ENCODE assay signal across 21 cellular contexts in the genomic region with DNA sequence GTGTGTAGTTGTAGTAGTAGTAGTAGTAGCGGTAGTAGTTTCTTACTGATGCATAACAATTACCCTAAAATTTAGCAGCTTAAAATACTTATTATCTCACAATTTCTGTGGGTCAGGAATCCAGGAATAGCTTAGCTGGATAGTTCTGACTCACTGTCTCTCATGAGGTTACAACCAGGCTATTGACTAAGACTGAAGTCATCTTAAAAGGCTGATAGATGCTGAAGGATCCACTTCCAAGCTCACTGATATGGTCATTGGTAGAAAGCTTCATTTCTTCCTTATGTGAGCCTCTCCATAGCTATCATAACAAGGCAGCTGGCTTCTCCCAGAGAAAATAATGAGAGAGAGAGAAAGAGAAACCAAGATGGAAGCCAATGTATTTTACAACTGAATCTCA.
DNase-seq lines count a peak whose midpoint lies in the region; ATAC-seq, FAIRE-seq and TF ChIP-seq lines count a peak whose summit lies in the region.
"Had no signal": no experiment of that assay in that cellular context is flagged by ENCODE, and none has a peak within 500 bp of the region (broad histone marks: within the 10 kb centered on the region; RNA-seq: fewer than 3 reads in every experiment).

No MANE protein-coding gene starts in this region.

- FAIRE-seq in GM12878 (lab: Jason Lieb, UNC) (no peak), kidney (lab: Jason Lieb, UNC) (no peak)
- FAIRE-seq: A204.1 had no signal

- H3K4me2 ChIP-seq in GM23248 (ENCODE audit: unreplicated experiment): no peak overlapping the region
- H3K4me2 ChIP-seq in GM12878 (ENCODE audit: control insufficient read depth, insufficient read depth): no peak overlapping the region
- no peak overlapping the region for H3K4me2 ChIP-seq in hepatocyte
- H3K4me2 ChIP-seq: neural progenitor cell had no signal

- in situ Hi-C loops in GM23248 (cut with MboI): no loop called here
- in situ Hi-C loops in GM12878 (cut with MboI): no loop called here

- 0 out of 2 replicates have a peak, but pooled peaks cover 12% of the 10 kb centered on the region for H3F3A ChIP-seq in GM23248 (ENCODE audit: insufficient read depth)

- no peaks in the 10 kb centered on the region for H3K79me2 ChIP-seq in GM23248 (ENCODE audit: insufficient read depth)
- H3K79me2 ChIP-seq in GM12878 (ENCODE audit: control insufficient read depth, insufficient read depth, low read length): no peaks in the 10 kb centered on the region
- H3K79me2 ChIP-seq in hepatocyte: no peaks in the 10 kb centered on the region

- ATAC-seq in GM12878 (no peak), HG03025 (IDR thresholded peaks at IDR 0.05; ENCODE audit: low FRiP score, unreplicated experiment) (no peak)
- ATAC-seq: left colon, Right ventricle myocardium inferior, T-cell had no signal

- no peaks in the 10 kb centered on the region for H4K20me1 ChIP-seq in GM23248 (ENCODE audit: insufficient read depth)
- no peaks in the 10 kb centered on the region for H4K20me1 ChIP-seq in GM12878 (ENCODE audit: control insufficient read depth, insufficient read depth)
- H4K20me1 ChIP-seq in hepatocyte (ENCODE audit: insufficient read depth, poor library complexity, severe bottlenecking): no peaks in the 10 kb centered on the region

- H2AFZ ChIP-seq in GM23248 (no peak overlapping the region), GM12878 (ENCODE audit: control insufficient read depth, low read depth, low read length) (no peak overlapping the region), hepatocyte (no peak overlapping the region)
- H2AFZ ChIP-seq: neural progenitor cell had no signal

- TF ChIP-seq RAD21 in GM12878 (IDR thresholded peaks at IDR 0.05; ENCODE audit: insufficient read depth, low read depth, low read length): no peak

- no peak for TF ChIP-seq POLR2A in GM12878 (IDR thresholded peaks at IDR 0.05; ENCODE audit: low read depth, low read length)

- peak; percentile 29 for DNase-seq in A172 (ENCODE audit: low spot score)
- DNase-seq in GM23248: peak; percentile 83
- DNase-seq in GM12878 (ENCODE audit: low read depth, low spot score): no peak
- DNase-seq in hepatocyte (ENCODE audit: low spot score): no peak
- DNase-seq in stimulated activated CD4-positive, alpha-beta T cell treated with anti-CD3 and anti-CD28 coated beads, Interleukin-4, amount 100 ng/mL, for 4 hours: no peak
- no peak for DNase-seq in kidney
- DNase-seq in stimulated activated CD8-positive, alpha-beta memory T cell treated with anti-CD3 and anti-CD28 coated beads, Interleukin-4, amount 100 ng/mL, for 48 hours: no peak
- DNase-seq: activated effector memory CD4-positive, alpha-beta T cell treated with anti-CD3 and anti-CD28 coated beads, Interleukin-2, amount 50 U/mL, for 16 hours; aorta; colonic mucosa; DMS 273 treated with DMSO at 0.1 percent for 48 hours; foreskin melanocyte; left colon; NCI-H526; stimulated activated CD4-positive, alpha-beta T cell treated with anti-CD3 and anti-CD28 coated beads, Interleukin-12 subunit alpha, Interleukin-12 subunit beta, amount 100 ng/mL, for 4 hours; T-cell; uterus had no signal

- no peaks in the 10 kb centered on the region for H3K36me3 ChIP-seq in GM23248 (ENCODE audit: low read depth)
- H3K36me3 ChIP-seq in GM12878 (ENCODE audit: control insufficient read depth in 2 of 2, insufficient read depth in 2 of 2, low read length in 1 of 2): no peaks in the 10 kb centered on the region
- no peaks in the 10 kb centered on the region for H3K36me3 ChIP-seq in hepatocyte (replicated peaks; ENCODE audit: insufficient read depth, low read depth)
- H3K36me3 ChIP-seq in kidney (ENCODE audit: control insufficient read depth in 1 of 2, insufficient read depth in 2 of 2, low read length in 2 of 2): no peaks in the 10 kb centered on the region
- H3K36me3 ChIP-seq: colonic mucosa, neural progenitor cell, uterus had no signal

- H3K27ac ChIP-seq in GM23248 (no peak overlapping the region), GM12878 (ENCODE audit: control insufficient read depth, insufficient read depth) (no peak overlapping the region), hepatocyte (peak overlapping the region; percentile 93), kidney (ENCODE audit: low read depth in 2 of 2, low read length in 2 of 2) (no peak overlapping the region)
- H3K27ac ChIP-seq: colonic mucosa, neural progenitor cell, uterus had no signal

- no peak for TF ChIP-seq EP300 in GM12878 (IDR thresholded peaks at IDR 0.05; ENCODE audit: borderline replicate concordance in 1 of 2, control insufficient read depth in 1 of 2, low read depth in 2 of 2, low read length in 2 of 2)

- BruUV-seq in GM12878 (replicated peaks; lab: Mats Ljungman, UMichigan): no TSS peak

- TF ChIP-seq CTCF in GM12878 (IDR thresholded peaks at IDR 0.05 in 2 of 3, conservative IDR thresholded peaks at IDR 0.05 in 1 of 3; ENCODE audit: control insufficient read depth in 2 of 3, extremely low read depth in 1 of 3, insufficient read depth in 1 of 3, low read depth in 3 of 3, low read length in 3 of 3) (no peak), hepatocyte (IDR thresholded peaks at IDR 0.05; ENCODE audit: poor library complexity) (no peak), kidney (IDR thresholded peaks at IDR 0.05; ENCODE audit: borderline replicate concordance, extremely low read depth, insufficient read depth) (no peak)

- CTCF ChIA-PET in GM12878 (lab: Yijun Ruan, JAX): no interaction called here

- WGBS in GM23248 (ENCODE audit: low coverage in 1 of 2, low lambda C conversion rate in 2 of 2, missing lambda C conversion rate in 2 of 2), 2 experiments: 0% methylated on average over 1 of the region's 1 CpG
- 38% methylated on average over 1 of the region's 1 CpG for WGBS in GM12878 (ENCODE audit: insufficient coverage, insufficient replicate concordance, low lambda C conversion rate, missing lambda C conversion rate)
- WGBS in hepatocyte (ENCODE audit: low lambda C conversion rate, missing lambda C conversion rate): 0% methylated on average over 1 of the region's 1 CpG

- H3K4me3 ChIP-seq in GM23248: no peak overlapping the region
- no peak overlapping the region for H3K4me3 ChIP-seq in GM12878
- no peak overlapping the region for H3K4me3 ChIP-seq in hepatocyte
- no peak overlapping the region for H3K4me3 ChIP-seq in kidney (ENCODE audit: low read length in 2 of 2)
- H3K4me3 ChIP-seq: colonic mucosa, neural progenitor cell, uterus had no signal

- H3K27me3 ChIP-seq in GM23248 (replicated peaks; ENCODE audit: insufficient read depth) (no peaks in the 10 kb centered on the region), GM12878 (replicated peaks in 1 of 2; ENCODE audit: control insufficient read depth in 2 of 2, insufficient read depth in 2 of 2, low read length in 1 of 2) (no peaks in the 10 kb centered on the region; a peak in 1 of 4 replicates), hepatocyte (no peaks in the 10 kb centered on the region)
- H3K27me3 ChIP-seq: colonic mucosa, neural progenitor cell, uterus had no signal

- POLR2A ChIA-PET in GM12878 (lab: Charles Lee): no interaction called here

- H3K9ac ChIP-seq in GM23248 (no peak overlapping the region), GM12878 (ENCODE audit: control insufficient read depth, insufficient read depth, low read length) (no peak overlapping the region), kidney (ENCODE audit: low read length in 2 of 2) (no peak overlapping the region)
- H3K9ac ChIP-seq: neural progenitor cell had no signal

- H3K9me2 ChIP-seq in GM23248 (ENCODE audit: insufficient read depth) (no peaks in the 10 kb centered on the region), hepatocyte (replicated peaks; ENCODE audit: insufficient read depth) (no peaks in the 10 kb centered on the region)

- H3K4me1 ChIP-seq in GM23248 (ENCODE audit: insufficient read depth) (peaks cover 6% of the 10 kb centered on the region), GM12878 (ENCODE audit: control insufficient read depth, insufficient read depth, low read length) (no peaks in the 10 kb centered on the region), hepatocyte (ENCODE audit: insufficient read depth) (peaks cover 22% of the 10 kb centered on the region), kidney (ENCODE audit: control insufficient read depth in 1 of 2, insufficient read depth in 1 of 2, low read depth in 1 of 2, low read length in 2 of 2) (no peaks in the 10 kb centered on the region)
- H3K4me1 ChIP-seq: colonic mucosa, neural progenitor cell, uterus had no signal

- RAD21 ChIA-PET in GM12878 (lab: Charles Lee; ENCODE audit: unreplicated experiment): no interaction called here

- H3K9me3 ChIP-seq in GM23248 (ENCODE audit: low read depth) (no peaks in the 10 kb centered on the region), GM12878 (replicated peaks; ENCODE audit: control insufficient read depth, insufficient read depth, low read length) (peaks cover 4% of the 10 kb centered on the region; the same call in 2 of the 3 replicates), hepatocyte (ENCODE audit: low read depth) (peaks cover 4% of the 10 kb centered on the region), kidney (ENCODE audit: control insufficient read depth in 1 of 2, low read length in 2 of 2) (no peaks in the 10 kb centered on the region)
- H3K9me3 ChIP-seq: colonic mucosa, uterus had no signal

- intact Hi-C loops in GM12878 (cut with micrococcal nuclease; ENCODE audit: unreplicated experiment): no loop called here
- intact Hi-C loops in kidney (cut with DNase I): no loop called here

- SMC1A ChIA-PET in GM12878 (lab: Charles Lee; ENCODE audit: uncharacterized antibody, unreplicated experiment): no interaction called here

TF ChIP-seq in GM12878, 131 proteins besides CTCF, POLR2A, EP300 and RAD21:
- TF ChIP-seq RUNX3 (IDR thresholded peaks at IDR 0.05; ENCODE audit: low read length) (peak; percentile 29; the same call in 1 of the 2 replicates), YBX1 (IDR thresholded peaks at IDR 0.05) (no peak)

Comparison
In these comparisons a context has a peak if more than half of its experiments do, and no peak if none do; other contexts are left out.
1. DNase-seq: peak in A172 (single experiment) and GM23248 (single experiment); none in GM12878 (single experiment), hepatocyte (single experiment), stimulated activated CD4-positive, alpha-beta T cell treated with anti-CD3 and anti-CD28 coated beads, Interleukin-4, amount 100 ng/mL, for 4 hours (0 of 2), kidney (single experiment) and stimulated activated CD8-positive, alpha-beta memory T cell treated with anti-CD3 and anti-CD28 coated beads, Interleukin-4, amount 100 ng/mL, for 48 hours (single experiment).